8 cellular contexts compared by ENCODE assay signal in the genomic region with DNA sequence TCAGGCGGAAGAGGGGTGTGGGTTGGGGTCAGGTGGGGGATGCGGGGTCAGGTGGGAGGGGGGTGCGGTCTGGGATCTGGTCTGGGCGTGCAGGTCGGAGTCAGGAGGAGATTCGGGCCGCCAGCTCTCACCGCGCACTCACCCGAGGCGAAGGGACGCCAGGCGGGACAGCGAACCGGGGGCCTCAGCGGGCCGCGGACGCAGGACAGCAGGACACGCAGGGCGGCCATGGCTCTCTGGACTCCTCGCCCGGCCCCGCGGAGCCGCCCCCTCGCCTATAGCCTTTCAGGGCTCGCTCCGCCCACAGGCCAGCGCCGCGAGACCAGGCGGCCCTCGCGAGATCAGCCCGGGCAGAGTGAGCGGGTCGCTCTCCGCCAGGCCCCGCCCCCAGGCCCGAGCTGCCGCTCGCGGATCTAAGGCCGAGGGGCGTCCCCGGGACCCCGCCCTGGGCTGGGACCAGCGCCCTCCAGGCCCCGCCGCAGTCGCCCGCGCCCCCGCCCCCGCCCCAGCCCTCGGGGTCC. TPM values are rescaled to one million over a fixed set of nuclear protein-coding genes. Genes with fewer than 3 reads are reported as not detected.
DNase-seq lines count a peak whose midpoint lies in the region; ATAC-seq and TF ChIP-seq lines count a peak whose summit lies in the region.

A gene (minus strand): TSS at position 251 of the 521 bp plus-strand sequence. CDS start 21 bp downstream, at position 230.

- H3K27me3 ChIP-seq in parathyroid adenoma (ENCODE audit: control insufficient read depth, insufficient read depth, low read length) = no peaks in the 10 kb centered on the region
- H3K27me3 ChIP-seq in tibial artery = no peaks in the 10 kb centered on the region

- peak within 1 kb of the TSS; percentile 58 for H3K4me2 ChIP-seq in parathyroid adenoma (ENCODE audit: low read length)

- peak; percentile 97 for ATAC-seq in HG02759 (IDR thresholded peaks at IDR 0.05; ENCODE audit: unreplicated experiment)
- peak; percentile 99 for ATAC-seq in Right ventricle myocardium superior (ENCODE audit: poor library complexity)

- H3K36me3 ChIP-seq in parathyroid adenoma (ENCODE audit: control insufficient read depth, insufficient read depth, low read length) = no peaks in the 10 kb centered on the region
- H3K36me3 ChIP-seq in tibial artery = peaks cover 20 to 33% (median 26%) of the 10 kb centered on the region in 3 donors

- H3K9me3 ChIP-seq in parathyroid adenoma (ENCODE audit: control insufficient read depth, low read length) (no peaks in the 10 kb centered on the region), tibial artery (no peaks in the 10 kb centered on the region)

- H3K27ac ChIP-seq in parathyroid adenoma = peak within 1 kb of the TSS; percentile 68
- H3K27ac ChIP-seq in tibial artery = peak within 1 kb of the TSS; percentile 81 to 86

- no peaks in the 10 kb centered on the region for H3K79me2 ChIP-seq in parathyroid adenoma

- peak; percentile 79 for TF ChIP-seq POLR2A in GM10847 (IDR thresholded peaks at IDR 0.05; ENCODE audit: extremely low read depth, insufficient read length)

- no peaks in the 10 kb centered on the region for H3K4me1 ChIP-seq in parathyroid adenoma
- peaks cover 0 to 29% (median 19%) of the 10 kb centered on the region in 4 donors for H3K4me1 ChIP-seq in tibial artery

- H2AFZ ChIP-seq in parathyroid adenoma = peak within 1 kb of the TSS; percentile 80

- no peak for TF ChIP-seq CTCF in parathyroid adenoma (IDR thresholded peaks at IDR 0.05)
- TF ChIP-seq CTCF in tibial artery (IDR thresholded peaks at IDR 0.05) = no peak

- H3K4me3 ChIP-seq in parathyroid adenoma (ENCODE audit: low read depth, low read length) (peak within 1 kb of the TSS; percentile 60), tibial artery (peak within 1 kb of the TSS; percentile 90 to 94)

- DNase-seq in NCI-H128 (lab: John Stamatoyannopoulos, UW; ENCODE audit: unreplicated experiment) (peak; percentile 70), SW 1271 (lab: John Stamatoyannopoulos, UW) (peak; percentile 34 to 75), Right ventricle myocardium superior (peak; percentile 99), tibial artery (peak; percentile 95 to 98)
- peak; percentile 86 for DNase-seq in activated naive CD8-positive, alpha-beta T cell treated with anti-CD3 and anti-CD28 coated beads, Interleukin-2, amount 50 U/mL, for 16 hours (ENCODE audit: low read depth, low spot score)

- intact Hi-C loops in Right ventricle myocardium superior (cut with DNase I) = no loop called here
- intact Hi-C loops in tibial artery (cut with DNase I; ENCODE audit: low total_unique reads) = no loop called here

- no peak within 1 kb of the TSS for H3K9ac ChIP-seq in parathyroid adenoma

RNA-seq across cellular contexts. Expression of the gene that starts here (rescaled TPM):
- 239 TPM for total RNA-seq in Right ventricle myocardium superior

Comparison
In these comparisons a context has a peak if more than half of its experiments do, and no peak if none do; other contexts are left out.
1. Peak in every context shown above with its lines: DNase-seq, ATAC-seq, H3K4me3 ChIP-seq and H3K27ac ChIP-seq.